ENCODE assay signal across 8 cellular contexts in genomic region chr5:142479854-142480253, GRCh38.
"Had no signal": no experiment of that assay in that cellular context is flagged by ENCODE, and none has a peak within 500 bp of the region (broad histone marks: within the 10 kb centered on the region; RNA-seq: fewer than 3 reads in every experiment).

No MANE protein-coding gene starts in this region.

- H3K4me3 ChIP-seq: GM23248, HAP-1 had no signal

- ATAC-seq: HCT116 had no signal

- H3K27ac ChIP-seq: GM23248, HL-60 had no signal

- DNase-seq: GM23248, GOT3, H7, HFFc6, KBM-7 had no signal

- H3K36me3 ChIP-seq: HAP-1 had no signal

- H2AFZ ChIP-seq: GM23248 had no signal

- H3K4me1 ChIP-seq: HAP-1 had no signal

- H3K9ac ChIP-seq: GM23248 had no signal

- H3K9me3 ChIP-seq: HAP-1 had no signal
